1 cellular context compared by ENCODE assay signal in the genomic region with DNA sequence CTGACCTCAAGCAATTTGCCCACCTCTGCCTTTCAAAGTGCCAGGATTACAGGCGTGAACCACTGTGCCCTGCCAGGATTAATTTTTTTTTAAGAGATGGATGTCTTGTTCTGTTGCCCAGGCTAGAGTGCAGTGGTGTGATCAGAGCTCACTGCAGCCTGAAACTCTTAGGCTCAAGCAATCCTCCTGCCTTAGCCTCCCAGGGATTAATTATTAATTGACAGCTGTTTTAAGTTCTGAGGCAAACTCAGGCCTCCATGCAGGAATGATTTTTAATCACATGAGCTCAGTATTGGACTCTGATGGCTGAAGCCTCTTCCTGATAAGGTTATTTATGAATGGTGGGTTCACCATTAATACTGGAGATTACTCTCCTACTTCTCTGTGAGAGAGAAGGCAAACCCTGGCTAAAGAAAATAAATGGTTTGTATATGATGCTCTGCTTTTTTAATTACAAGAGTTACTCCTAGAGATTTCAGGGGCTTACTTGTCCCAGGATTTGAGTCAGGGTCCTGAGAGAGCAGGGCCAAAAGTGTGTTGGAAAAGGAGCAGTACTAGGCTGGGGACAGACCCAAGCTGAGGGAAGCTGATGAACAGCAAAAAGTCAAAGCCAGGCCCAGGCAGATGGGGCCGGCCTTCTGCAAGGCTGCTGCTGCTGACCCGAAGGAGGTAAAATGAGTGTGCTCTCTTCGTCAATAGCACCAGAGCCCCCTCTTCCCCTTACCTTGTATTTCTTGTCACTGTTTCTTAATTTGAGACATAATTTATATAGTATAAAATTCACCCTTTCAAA.
TF ChIP-seq lines count a peak whose summit lies in the region.

No MANE protein-coding gene starts in this region.

TF ChIP-seq in GM12891, 5 proteins besides CTCF, POLR2A, EP300 and RAD21 (continued from another document):
- TF ChIP-seq POLR2AphosphoS5 (IDR thresholded peaks at IDR 0.05; ENCODE audit: low read depth, low read length) (no peak), POU2F2 (IDR thresholded peaks at IDR 0.05; ENCODE audit: low read depth, low read length) (no peak), SPI1 (IDR thresholded peaks at IDR 0.05; ENCODE audit: low read depth, low read length) (no peak), PAX5 (IDR thresholded peaks at IDR 0.05; ENCODE audit: insufficient read depth, low read length, severe bottlenecking) (no peak)
TF ChIP-seq in GM12891: peak in this region for 0.
